Comparison of ENCODE assay signal across 12 cellular contexts in the genomic region with DNA sequence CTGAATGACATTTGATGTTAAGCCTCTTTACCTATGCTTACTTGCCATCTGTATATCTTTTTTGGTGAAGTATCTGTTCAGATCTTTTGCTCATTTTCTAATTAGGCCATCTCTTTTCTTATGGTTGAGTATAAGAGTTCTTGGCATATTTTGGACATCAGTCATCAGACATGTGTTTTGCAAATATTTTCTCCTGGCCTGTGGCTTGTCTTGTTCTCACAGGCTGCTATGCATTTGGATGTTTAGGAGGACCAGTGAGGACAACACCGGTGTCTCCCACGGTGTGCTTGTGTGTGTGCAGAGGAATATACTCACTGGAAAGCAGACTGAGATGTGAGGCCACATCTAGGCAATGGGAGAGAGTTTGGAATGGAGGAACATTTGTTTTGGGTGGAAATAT.
DNase-seq lines count a peak whose midpoint lies in the region; TF ChIP-seq lines count a peak whose summit lies in the region.
"Had no signal": no experiment of that assay in that cellular context is flagged by ENCODE, and none has a peak within 500 bp of the region (broad histone marks: within the 10 kb centered on the region; RNA-seq: fewer than 3 reads in every experiment).

No MANE protein-coding gene starts in this region.

- peaks cover 36% of the 10 kb centered on the region for H3K4me1 Mint-ChIP-seq in activated CD4-positive, alpha-beta T cell treated with anti-CD3 and anti-CD28 coated beads, Interleukin-2, amount 10 ng/mL, durations not matched to agents 7 days and 5 days

- H2AFZ ChIP-seq in SK-N-SH (ENCODE audit: low read depth) (no peak overlapping the region; the same call in 1 of the 2 replicates), smooth muscle cell (ENCODE audit: low read depth) (no peak overlapping the region)

- 73% methylated on average over 2 of the region's 2 CpGs for WGBS in SK-N-SH (ENCODE audit: low lambda C conversion rate)
- WGBS in smooth muscle cell (ENCODE audit: low lambda C conversion rate): 19% methylated on average over 2 of the region's 2 CpGs
- WGBS in ovary, 3 donors: 69 to 80% (median 71%) methylated on average over 2 of the region's 2 CpGs

- peak overlapping the region; percentile 15 for H3K27ac Mint-ChIP-seq in activated CD4-positive, alpha-beta T cell treated with anti-CD3 and anti-CD28 coated beads, Interleukin-2, amount 10 ng/mL, durations not matched to agents 7 days and 5 days

- no peak for TF ChIP-seq POLR2A in ovary (IDR thresholded peaks at IDR 0.05)

- H3K27me3 ChIP-seq in SK-N-SH (ENCODE audit: insufficient read depth) (no peaks in the 10 kb centered on the region), smooth muscle cell (ENCODE audit: low read depth) (no peaks in the 10 kb centered on the region), ovary (no peaks in the 10 kb centered on the region)
- H3K27me3 ChIP-seq: gastroesophageal sphincter, stomach had no signal

- no peaks in the 10 kb centered on the region for H3K36me3 ChIP-seq in SK-N-SH (replicated peaks in 1 of 2; ENCODE audit: control insufficient read depth in 1 of 2, insufficient read depth in 2 of 2, low read length in 1 of 2)
- no peaks in the 10 kb centered on the region for H3K36me3 ChIP-seq in smooth muscle cell (ENCODE audit: low read depth)
- no peaks in the 10 kb centered on the region for H3K36me3 ChIP-seq in ovary
- H3K36me3 ChIP-seq: gastroesophageal sphincter, stomach had no signal

- H3K4me2 ChIP-seq in SK-N-SH: no peak overlapping the region
- peak overlapping the region; percentile 31 for H3K4me2 ChIP-seq in smooth muscle cell

- no peak overlapping the region for H3K4me3 ChIP-seq in SK-N-SH (ENCODE audit: low read depth in 2 of 2, low read length in 1 of 2)
- no peak overlapping the region for H3K4me3 ChIP-seq in smooth muscle cell
- no peak overlapping the region for H3K4me3 ChIP-seq in ovary
- H3K4me3 ChIP-seq: gastroesophageal sphincter, stomach had no signal

- no peaks in the 10 kb centered on the region for H3K9me3 Mint-ChIP-seq in activated CD4-positive, alpha-beta T cell treated with anti-CD3 and anti-CD28 coated beads, Interleukin-2, amount 10 ng/mL, durations not matched to agents 7 days and 5 days

- intact Hi-C loops in ovary (cut with DNase I): no loop called here

- no peaks in the 10 kb centered on the region for H3K27me3 Mint-ChIP-seq in activated CD4-positive, alpha-beta T cell treated with anti-CD3 and anti-CD28 coated beads, Interleukin-2, amount 10 ng/mL, durations not matched to agents 7 days and 5 days

- CTCF ChIA-PET in activated CD4-positive, alpha-beta T cell treated with anti-CD3 and anti-CD28 coated beads, Interleukin-2, amount 10 ng/mL, durations not matched to agents 7 days and 5 days (lab: Charles Lee): interaction anchor here (1.4 to 9.8 kb wide), 3 partner anchors 11 to 30 kb away, joined by 4 to 67 read pairs (median 6); no protein-coding TSS in a partner anchor
- CTCF ChIA-PET in SK-N-SH (lab: Yijun Ruan, JAX): interaction anchor here (0.6 to 1.3 kb wide), 3 partner anchors 16 to 269 kb away, joined by 3 read pairs; no protein-coding TSS in a partner anchor

- H3K4me3 Mint-ChIP-seq in activated CD4-positive, alpha-beta T cell treated with anti-CD3 and anti-CD28 coated beads, Interleukin-2, amount 10 ng/mL, durations not matched to agents 7 days and 5 days: no peak overlapping the region

- TF ChIP-seq EP300 in SK-N-SH (IDR thresholded peaks at IDR 0.05; ENCODE audit: borderline replicate concordance in 1 of 2, low read depth in 1 of 2, low read length in 1 of 2) (peak in 1 of 2 experiments; percentile 23; a peak in 1 of 4 replicates), ovary (IDR thresholded peaks at IDR 0.05) (no peak)

- TF ChIP-seq CTCF in SK-N-SH (IDR thresholded peaks at IDR 0.05): no peak
- TF ChIP-seq CTCF in smooth muscle cell (IDR thresholded peaks at IDR 0.05; ENCODE audit: borderline replicate concordance, insufficient read depth, poor library complexity, severe bottlenecking): no peak
- TF ChIP-seq CTCF in ovary (IDR thresholded peaks at IDR 0.05): no peak

- H3K9me2 ChIP-seq in SK-N-SH: no peaks in the 10 kb centered on the region

- no peaks in the 10 kb centered on the region for H4K20me1 ChIP-seq in SK-N-SH (ENCODE audit: insufficient read depth)
- H4K20me1 ChIP-seq in smooth muscle cell (ENCODE audit: low read depth): no peaks in the 10 kb centered on the region

- H3F3A ChIP-seq in SK-N-SH (replicated peaks; ENCODE audit: insufficient read depth) (peaks cover 5% of the 10 kb centered on the region), smooth muscle cell (ENCODE audit: low read depth) (no peaks in the 10 kb centered on the region)

- POLR2A ChIA-PET in activated CD4-positive, alpha-beta T cell treated with anti-CD3 and anti-CD28 coated beads, Interleukin-2, amount 10 ng/mL, durations not matched to agents 7 days and 5 days (lab: Charles Lee): no interaction called here
- POLR2A ChIA-PET in SK-N-SH (lab: Yijun Ruan, JAX): no interaction called here

- peak overlapping the region; percentile 17 to 71; a peak in 3 of 4 replicates for H3K27ac ChIP-seq in SK-N-SH (ENCODE audit: low read depth in 2 of 2, low read length in 1 of 2)
- peak overlapping the region; percentile 83 for H3K27ac ChIP-seq in smooth muscle cell (ENCODE audit: low read depth)
- no peak overlapping the region for H3K27ac ChIP-seq in ovary
- H3K27ac ChIP-seq: gastroesophageal sphincter, VCaP had no signal

- no peaks in the 10 kb centered on the region for H3K9me3 ChIP-seq in SK-N-SH
- no peaks in the 10 kb centered on the region for H3K9me3 ChIP-seq in smooth muscle cell (replicated peaks; ENCODE audit: low read depth)
- no peaks in the 10 kb centered on the region for H3K9me3 ChIP-seq in ovary
- H3K9me3 ChIP-seq: gastroesophageal sphincter, stomach had no signal

- H3K9ac ChIP-seq in SK-N-SH: no peak overlapping the region
- peak overlapping the region; percentile 50 for H3K9ac ChIP-seq in smooth muscle cell (ENCODE audit: low read depth)

- no peaks in the 10 kb centered on the region for H3K4me1 ChIP-seq in SK-N-SH (ENCODE audit: control insufficient read depth in 1 of 2, insufficient read depth in 2 of 2, low read depth in 1 of 2, low read length in 1 of 2)
- H3K4me1 ChIP-seq in smooth muscle cell (ENCODE audit: low read depth): no peaks in the 10 kb centered on the region
- no peaks in the 10 kb centered on the region for H3K4me1 ChIP-seq in ovary (ENCODE audit: insufficient read depth)
- H3K4me1 ChIP-seq: gastroesophageal sphincter had no signal

- TF ChIP-seq RAD21 in SK-N-SH (IDR thresholded peaks at IDR 0.05; ENCODE audit: low read length): no peak

- H3K36me3 Mint-ChIP-seq in activated CD4-positive, alpha-beta T cell treated with anti-CD3 and anti-CD28 coated beads, Interleukin-2, amount 10 ng/mL, durations not matched to agents 7 days and 5 days (ENCODE audit: low read depth): no peaks in the 10 kb centered on the region

- H3K79me2 ChIP-seq in SK-N-SH (ENCODE audit: insufficient read depth): no peaks in the 10 kb centered on the region
- no peaks in the 10 kb centered on the region for H3K79me2 ChIP-seq in smooth muscle cell (ENCODE audit: low read depth)

- no peak for DNase-seq in activated CD4-positive, alpha-beta T cell treated with anti-CD3 and anti-CD28 coated beads, Interleukin-2, amount 10 ng/mL, durations not matched to agents 7 days and 5 days
- DNase-seq in activated CD4-positive, alpha-beta T cell treated with anti-CD3 and anti-CD28 coated beads, Interleukin-2, amount 50 U/mL, for 4 hours: no peak
- DNase-seq in SK-N-SH: no peak
- DNase-seq in fibroblast of gingiva (ENCODE audit: low read depth): peak; percentile 78
- DNase-seq in smooth muscle cell (lab: John Stamatoyannopoulos, UW; ENCODE audit: unreplicated experiment): no peak
- no peak for DNase-seq in ovary
- DNase-seq in NCI-H526 (lab: John Stamatoyannopoulos, UW): no peak
- DNase-seq in Kasumi-1 (lab: John Stamatoyannopoulos, UW): no peak
- DNase-seq: NK-92 treated with Interleukin-12 subunit alpha and Interleukin-12 subunit beta, amount 100 ng/mL, for 24 hours; stomach had no signal

TF ChIP-seq in SK-N-SH, 30 proteins besides CTCF, POLR2A, EP300 and RAD21 (continues in another document):
- TF ChIP-seq YY1 (IDR thresholded peaks at IDR 0.05; ENCODE audit: low read depth) (no peak), NFIC (IDR thresholded peaks at IDR 0.05; ENCODE audit: borderline replicate concordance) (no peak), TAF1 (IDR thresholded peaks at IDR 0.05; ENCODE audit: borderline replicate concordance, low read depth, low read length) (no peak), ELF1 (IDR thresholded peaks at IDR 0.05) (no peak), RXRA (IDR thresholded peaks at IDR 0.05; ENCODE audit: borderline replicate concordance, low read depth) (no peak), TEAD4 (IDR thresholded peaks at IDR 0.05; ENCODE audit: borderline replicate concordance, insufficient read depth) (no peak; the same call in 1 of the 2 replicates), FOXM1 (IDR thresholded peaks at IDR 0.05; ENCODE audit: low read depth) (no peak), SMC3 (IDR thresholded peaks at IDR 0.05; ENCODE audit: low read depth, low read length) (no peak)
- TF ChIP-seq, protein P1, sequence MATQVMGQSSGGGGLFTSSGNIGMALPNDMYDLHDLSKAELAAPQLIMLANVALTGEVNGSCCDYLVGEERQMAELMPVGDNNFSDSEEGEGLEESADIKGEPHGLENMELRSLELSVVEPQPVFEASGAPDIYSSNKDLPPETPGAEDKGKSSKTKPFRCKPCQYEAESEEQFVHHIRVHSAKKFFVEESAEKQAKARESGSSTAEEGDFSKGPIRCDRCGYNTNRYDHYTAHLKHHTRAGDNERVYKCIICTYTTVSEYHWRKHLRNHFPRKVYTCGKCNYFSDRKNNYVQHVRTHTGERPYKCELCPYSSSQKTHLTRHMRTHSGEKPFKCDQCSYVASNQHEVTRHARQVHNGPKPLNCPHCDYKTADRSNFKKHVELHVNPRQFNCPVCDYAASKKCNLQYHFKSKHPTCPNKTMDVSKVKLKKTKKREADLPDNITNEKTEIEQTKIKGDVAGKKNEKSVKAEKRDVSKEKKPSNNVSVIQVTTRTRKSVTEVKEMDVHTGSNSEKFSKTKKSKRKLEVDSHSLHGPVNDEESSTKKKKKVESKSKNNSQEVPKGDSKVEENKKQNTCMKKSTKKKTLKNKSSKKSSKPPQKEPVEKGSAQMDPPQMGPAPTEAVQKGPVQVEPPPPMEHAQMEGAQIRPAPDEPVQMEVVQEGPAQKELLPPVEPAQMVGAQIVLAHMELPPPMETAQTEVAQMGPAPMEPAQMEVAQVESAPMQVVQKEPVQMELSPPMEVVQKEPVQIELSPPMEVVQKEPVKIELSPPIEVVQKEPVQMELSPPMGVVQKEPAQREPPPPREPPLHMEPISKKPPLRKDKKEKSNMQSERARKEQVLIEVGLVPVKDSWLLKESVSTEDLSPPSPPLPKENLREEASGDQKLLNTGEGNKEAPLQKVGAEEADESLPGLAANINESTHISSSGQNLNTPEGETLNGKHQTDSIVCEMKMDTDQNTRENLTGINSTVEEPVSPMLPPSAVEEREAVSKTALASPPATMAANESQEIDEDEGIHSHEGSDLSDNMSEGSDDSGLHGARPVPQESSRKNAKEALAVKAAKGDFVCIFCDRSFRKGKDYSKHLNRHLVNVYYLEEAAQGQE (IDR thresholded peaks at IDR 0.05; ENCODE audit: low read depth, low read length): no peak

Comparison
In these comparisons a context has a peak if more than half of its experiments do, and no peak if none do; other contexts are left out.
1. H3K27ac ChIP-seq: peak in SK-N-SH (2 of 2) and smooth muscle cell (single experiment); none in ovary (0 of 2).